17 cellular contexts compared by ENCODE assay signal in genomic region chr7:25215694-25216335, GRCh38. TPM values are rescaled to one million over a fixed set of nuclear protein-coding genes. Genes with fewer than 3 reads are reported as not detected.
DNase-seq lines count a peak whose midpoint lies in the region; ATAC-seq and TF ChIP-seq lines count a peak whose summit lies in the region.
"Had no signal": no experiment of that assay in that cellular context is flagged by ENCODE, and none has a peak within 500 bp of the region (broad histone marks: within the 10 kb centered on the region; RNA-seq: fewer than 3 reads in every experiment).

No MANE protein-coding gene starts in this region.

- H3K4me3 Mint-ChIP-seq in WTC11, result no peak overlapping the region
- H3K4me3 Mint-ChIP-seq: activated T-helper 17 cell treated with anti-CD3 and anti-CD28 coated beads, Interleukin-2, amount 50 U/mL, for 72 hours; central memory CD8-positive, alpha-beta T cell had no signal

- H3K4me3 ChIP-seq in mucosa of descending colon, result no peak overlapping the region
- H3K4me3 ChIP-seq: BLaER1 treated with 17β-estradiol and CSF1 and Interleukin-3, amounts not matched to agents 10 nM and 100 nM; left ventricle myocardium inferior; thyroid gland had no signal

- no peaks in the 10 kb centered on the region for H3K4me1 ChIP-seq in mucosa of descending colon (ENCODE audit: low read depth)
- H3K4me1 ChIP-seq: left ventricle myocardium inferior, thyroid gland had no signal

- POLR2A ChIA-PET in WTC11 (lab: Charles Lee), result no interaction called here

- H3K27ac Mint-ChIP-seq in WTC11, result no peak overlapping the region
- H3K27ac Mint-ChIP-seq: activated T-helper 17 cell treated with anti-CD3 and anti-CD28 coated beads, Interleukin-2, amount 50 U/mL, for 72 hours had no signal

- TF ChIP-seq CTCF in GM12873 (IDR thresholded peaks at IDR 0.05; ENCODE audit: insufficient read depth, low read depth, low read length, missing control alignments) (peak; percentile 10), WTC11 (IDR thresholded peaks at IDR 0.05) (no peak), mucosa of descending colon (IDR thresholded peaks at IDR 0.05) (no peak)

- DNase-seq in HuH-7 (ENCODE audit: low spot score) (peak; percentile 30), WTC11 (ENCODE audit: low spot score) (no peak), mucosa of descending colon (no peak), iPS-NIHi7 (ENCODE audit: extremely low spot score) (no peak)
- DNase-seq: DMS153; effector memory CD4-positive, alpha-beta T cell; left ventricle myocardium inferior; NCI-H1694; NCI-H446 treated with DMSO at 0.1 percent for 48 hours; posterior cingulate gyrus; thyroid gland had no signal

- no peaks in the 10 kb centered on the region for H3K36me3 Mint-ChIP-seq in WTC11

- intact Hi-C loops in mucosa of descending colon (cut with DNase I, micrococcal nuclease), result no loop called here

- CTCF ChIA-PET in WTC11 (lab: Charles Lee), result interaction anchor here (0.8 to 3.8 kb wide), 5 partner anchors 13 to 349 kb away, joined by 3 to 45 read pairs (median 5); partner anchors contain the start of gene NPVF

- ATAC-seq in WTC11, result peak; percentile 89
- peak; percentile 68 for ATAC-seq in mucosa of descending colon
- ATAC-seq in GM18907 (IDR thresholded peaks at IDR 0.05; ENCODE audit: unreplicated experiment), result no peak
- no peak for ATAC-seq in GM18505 (IDR thresholded peaks at IDR 0.05; ENCODE audit: unreplicated experiment)
- ATAC-seq: activated T-helper 17 cell treated with anti-CD3 and anti-CD28 coated beads, Interleukin-2, amount 50 U/mL, for 72 hours had no signal

- TF ChIP-seq POLR2A in GM18505 (IDR thresholded peaks at IDR 0.05; ENCODE audit: borderline replicate concordance, extremely low read depth, insufficient read depth, insufficient read length), result no peak

- no peaks in the 10 kb centered on the region; the same call in 1 of the 2 replicates for H3K27me3 Mint-ChIP-seq in WTC11 (ENCODE audit: low read depth)

- H3K9me3 ChIP-seq in mucosa of descending colon, result no peaks in the 10 kb centered on the region
- H3K9me3 ChIP-seq: BLaER1 treated with 17β-estradiol and CSF1 and Interleukin-3, amounts not matched to agents 10 nM and 100 nM; left ventricle myocardium inferior; thyroid gland had no signal

- no peaks in the 10 kb centered on the region for H3K36me3 ChIP-seq in mucosa of descending colon (ENCODE audit: low read depth)
- H3K36me3 ChIP-seq: BLaER1 treated with 17β-estradiol and CSF1 and Interleukin-3, amounts not matched to agents 10 nM and 100 nM; left ventricle myocardium inferior; thyroid gland had no signal

- peaks cover 9% of the 10 kb centered on the region for H3K9me3 Mint-ChIP-seq in WTC11
- H3K9me3 Mint-ChIP-seq: activated T-helper 17 cell treated with anti-CD3 and anti-CD28 coated beads, Interleukin-2, amount 50 U/mL, for 72 hours; central memory CD8-positive, alpha-beta T cell had no signal

- peaks cover 4% of the 10 kb centered on the region for H3K4me1 Mint-ChIP-seq in WTC11
- H3K4me1 Mint-ChIP-seq: activated T-helper 17 cell treated with anti-CD3 and anti-CD28 coated beads, Interleukin-2, amount 50 U/mL, for 72 hours had no signal

TF ChIP-seq in WTC11, 78 proteins besides CTCF, POLR2A, EP300 and RAD21:
- TF ChIP-seq PREB (CRISPR knock-in tag; IDR thresholded peaks at IDR 0.05; ENCODE audit: borderline replicate concordance), result no peak
- TF ChIP-seq AFF4 (CRISPR knock-in tag; IDR thresholded peaks at IDR 0.05; ENCODE audit: borderline replicate concordance), result no peak
- TF ChIP-seq ZNF425 (CRISPR knock-in tag; conservative IDR thresholded peaks at IDR 0.05), result no peak
- no peak for TF ChIP-seq ATF3 (CRISPR knock-in tag; conservative IDR thresholded peaks at IDR 0.05)
- no peak for TF ChIP-seq ZNF317 (CRISPR knock-in tag; IDR thresholded peaks at IDR 0.05; ENCODE audit: borderline replicate concordance, low read depth)
- TF ChIP-seq ZNF219 (CRISPR knock-in tag; IDR thresholded peaks at IDR 0.05; ENCODE audit: borderline replicate concordance), result no peak

RNA-seq across cellular contexts. Expression of gene NPVF, which starts 12.5 kb away (rescaled TPM):
- total RNA-seq in WTC11 (2021) (not detected in 3 replicates), mucosa of descending colon (not detected)
- total RNA-seq: activated T-helper 17 cell treated with anti-CD3 and anti-CD28 coated beads, Interleukin-2, amount 50 U/mL, for 72 hours; left ventricle myocardium inferior; thyroid gland had no signal

Comparison
In these comparisons a context has a peak if more than half of its experiments do, and no peak if none do; other contexts are left out.
1. ATAC-seq: peak in WTC11 (single experiment) and mucosa of descending colon (single experiment); none in GM18907 (single experiment) and GM18505 (single experiment).